In the genomic region with DNA sequence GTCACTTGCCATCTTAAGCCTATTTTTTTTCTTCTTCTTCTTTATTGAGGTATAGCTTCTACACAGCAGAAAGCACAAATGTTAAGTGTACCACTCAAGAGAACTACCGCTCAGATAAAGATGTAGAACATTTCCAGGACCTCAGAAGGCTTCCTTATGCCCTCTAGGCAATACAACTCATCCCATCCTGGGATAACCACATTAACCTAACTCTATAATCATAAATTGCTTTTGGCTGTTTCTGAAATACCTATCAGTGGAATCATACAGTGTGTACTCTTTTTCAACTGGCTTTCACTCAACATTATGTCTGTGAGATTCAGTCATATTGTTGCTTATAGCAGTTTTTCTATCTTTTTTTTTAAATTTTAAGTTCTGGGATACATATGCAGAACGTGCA, we compare ENCODE assay signal across 29 cellular contexts. TPM values are rescaled to one million over a fixed set of nuclear protein-coding genes. Genes with fewer than 3 reads are reported as not detected.
"Had no signal": no experiment of that assay in that cellular context is flagged by ENCODE, and none has a peak within 500 bp of the region (broad histone marks: within the 10 kb centered on the region; RNA-seq: fewer than 3 reads in every experiment).

No MANE protein-coding gene starts in this region.

- H3K27me3 Mint-ChIP-seq: activated B cell treated with CpG ODN at 0.5 μM for 24 hours; activated CD8-positive, alpha-beta memory T cell treated with anti-CD3 and anti-CD28 coated beads, Interleukin-2, amount 10 ng/mL, durations not matched to agents 7 days and 5 days; activated CD8-positive, alpha-beta T cell treated with anti-CD3 and anti-CD28 coated beads for 36 hours; activated naive CD4-positive, alpha-beta T cell treated with anti-CD3 and anti-CD28 coated beads, Interleukin-2, amount 50 U/mL, for 24 hours; activated naive CD8-positive, alpha-beta T cell treated with anti-CD3 and anti-CD28 coated beads, Interleukin-2, amount 50 U/mL, for 24 hours; stimulated activated naive B cell treated with anti-CD40 and anti-IgM and Interleukin-4, amounts not matched to agents 10 μg/mL and 1 μg/mL and 100 μg/mL, for 72 hours had no signal

- H3K4me1 Mint-ChIP-seq: activated B cell treated with CpG ODN at 0.5 μM for 24 hours; activated CD8-positive, alpha-beta memory T cell treated with anti-CD3 and anti-CD28 coated beads, Interleukin-2, amount 10 ng/mL, durations not matched to agents 7 days and 5 days; activated naive CD4-positive, alpha-beta T cell treated with anti-CD3 and anti-CD28 coated beads, Interleukin-2, amount 50 U/mL, for 24 hours; activated naive CD8-positive, alpha-beta T cell treated with anti-CD3 and anti-CD28 coated beads, Interleukin-2, amount 50 U/mL, for 24 hours; endodermal cell; stimulated activated naive B cell treated with anti-CD40 and anti-IgM and Interleukin-4, amounts not matched to agents 10 μg/mL and 1 μg/mL and 100 μg/mL, for 72 hours had no signal

- H3K4me3 Mint-ChIP-seq: activated B cell treated with CpG ODN at 0.5 μM for 24 hours; activated CD8-positive, alpha-beta memory T cell treated with anti-CD3 and anti-CD28 coated beads, Interleukin-2, amount 10 ng/mL, durations not matched to agents 7 days and 5 days; activated CD8-positive, alpha-beta T cell treated with anti-CD3 and anti-CD28 coated beads for 36 hours; activated naive CD4-positive, alpha-beta T cell treated with anti-CD3 and anti-CD28 coated beads, Interleukin-2, amount 50 U/mL, for 24 hours; activated naive CD8-positive, alpha-beta T cell treated with anti-CD3 and anti-CD28 coated beads, Interleukin-2, amount 50 U/mL, for 24 hours; endodermal cell; natural killer cell; neural progenitor cell; stimulated activated naive B cell treated with anti-CD40 and anti-IgM and Interleukin-4, amounts not matched to agents 10 μg/mL and 1 μg/mL and 100 μg/mL, for 72 hours had no signal

- H3K4me3 ChIP-seq: esophagus muscularis mucosa, heart right ventricle, left lung, lower lobe of right lung, neural progenitor cell, psoas muscle, sigmoid colon, smooth muscle cell, suprapubic skin, tibial artery, upper lobe of right lung had no signal

- H3K27ac Mint-ChIP-seq: activated B cell treated with CpG ODN at 0.5 μM for 24 hours; activated CD8-positive, alpha-beta memory T cell treated with anti-CD3 and anti-CD28 coated beads, Interleukin-2, amount 10 ng/mL, durations not matched to agents 7 days and 5 days; activated CD8-positive, alpha-beta T cell treated with anti-CD3 and anti-CD28 coated beads for 36 hours; activated naive CD4-positive, alpha-beta T cell treated with anti-CD3 and anti-CD28 coated beads, Interleukin-2, amount 50 U/mL, for 24 hours; activated naive CD8-positive, alpha-beta T cell treated with anti-CD3 and anti-CD28 coated beads, Interleukin-2, amount 50 U/mL, for 24 hours; activated T-helper 2 cell treated with anti-CD3 and anti-CD28 coated beads, Interferon-gamma antibody, Interleukin-2, Interleukin-4, amounts not matched to agents 10 μg/mL and 5 μg/mL and 100 μg/mL, durations not matched to agents 14 hours and 24 hours and 36 hours; endodermal cell; natural killer cell; neural progenitor cell; stimulated activated naive B cell treated with anti-CD40 and anti-IgM and Interleukin-4, amounts not matched to agents 10 μg/mL and 1 μg/mL and 100 μg/mL, for 72 hours had no signal

- DNase-seq: activated B cell treated with CpG ODN at 0.5 μM for 24 hours; activated CD4-positive, alpha-beta T cell treated with anti-CD3 and anti-CD28 coated beads, Interleukin-2, amount 50 U/mL, for 1 hour; activated CD8-positive, alpha-beta memory T cell treated with anti-CD3 and anti-CD28 coated beads, Interleukin-2, amount 10 ng/mL, durations not matched to agents 7 days and 5 days; activated CD8-positive, alpha-beta T cell treated with anti-CD3 and anti-CD28 coated beads for 36 hours; activated naive CD8-positive, alpha-beta T cell treated with anti-CD3 and anti-CD28 coated beads, Interleukin-2, amount 50 U/mL, for 24 hours; activated T-cell treated with anti-CD3 and anti-CD28 coated beads, Interleukin-2, amount 50 U/mL, for 48 hours; amygdala; central memory CD4-positive, alpha-beta T cell; endodermal cell; foreskin melanocyte; heart right ventricle; left lung; lower lobe of right lung; mesendoderm; natural killer cell; occipital lobe; psoas muscle; sigmoid colon; stimulated activated CD4-positive, alpha-beta T cell treated with anti-CD3 and anti-CD28 coated beads, Interleukin-2, amount 100 ng/mL, for 24 hours; stimulated activated naive B cell treated with anti-CD40 and anti-IgM and Interleukin-4, amounts not matched to agents 10 μg/mL and 1 μg/mL and 100 μg/mL, for 72 hours; tibial artery; upper lobe of right lung had no signal

- ATAC-seq: activated CD8-positive, alpha-beta memory T cell treated with anti-CD3 and anti-CD28 coated beads, Interleukin-2, amount 10 ng/mL, durations not matched to agents 7 days and 5 days; activated CD8-positive, alpha-beta T cell treated with anti-CD3 and anti-CD28 coated beads for 36 hours; activated naive CD8-positive, alpha-beta T cell treated with anti-CD3 and anti-CD28 coated beads, Interleukin-2, amount 50 U/mL, for 24 hours; heart right ventricle; left lung; lower lobe of right lung; natural killer cell; psoas muscle; stimulated activated naive B cell treated with anti-CD40 and anti-IgM and Interleukin-4, amounts not matched to agents 10 μg/mL and 1 μg/mL and 100 μg/mL, for 72 hours; upper lobe of right lung had no signal

- H3K9me3 Mint-ChIP-seq: natural killer cell had no signal

- H3K27me3 ChIP-seq: esophagus muscularis mucosa, heart right ventricle, left lung, neural progenitor cell, sigmoid colon, suprapubic skin, tibial artery, upper lobe of right lung had no signal

- H3K36me3 ChIP-seq: upper lobe of right lung had no signal

RNA-seq across cellular contexts. Expression of a gene that starts 51.9 kb away (rescaled TPM):
- total RNA-seq: glomerular endothelial cell, natural killer cell, upper lobe of right lung had no signal
